In genomic region chr12:47033081-47033480, GRCh38 we compare ENCODE assay signal across 8 cellular contexts. TPM values are rescaled to one million over a fixed set of nuclear protein-coding genes. Genes with fewer than 3 reads are reported as not detected.
DNase-seq lines count a peak whose midpoint lies in the region; ATAC-seq and TF ChIP-seq lines count a peak whose summit lies in the region.

No MANE protein-coding gene starts in this region.

- no peaks in the 10 kb centered on the region for H3K36me3 Mint-ChIP-seq in HFFc6 (ENCODE audit: low read depth)
- no peaks in the 10 kb centered on the region for H3K36me3 Mint-ChIP-seq in T-helper 17 cell (ENCODE audit: low read depth)

- no peaks in the 10 kb centered on the region for H3K27me3 Mint-ChIP-seq in HFFc6 (ENCODE audit: insufficient read depth)
- peaks cover under 1% of the 10 kb centered on the region for H3K27me3 Mint-ChIP-seq in T-helper 17 cell

- H3K4me3 Mint-ChIP-seq in HFFc6 (no peak overlapping the region; the same call in 1 of the 2 replicates), T-helper 17 cell (peak overlapping the region; percentile 12)

- no peaks in the 10 kb centered on the region for H3K9me3 ChIP-seq in T-helper 17 cell (ENCODE audit: control insufficient read depth, low read length, poor library complexity, severe bottlenecking)

- H3K4me1 Mint-ChIP-seq in HFFc6 (ENCODE audit: low read depth) (peaks cover 55% of the 10 kb centered on the region), T-helper 17 cell (peaks cover 14% of the 10 kb centered on the region)

- no peak for TF ChIP-seq CTCF in HFFc6 (IDR thresholded peaks at IDR 0.05)

- H3K27ac Mint-ChIP-seq in HFFc6 (peak overlapping the region; percentile 16; the same call in 1 of the 2 replicates), T-helper 17 cell (no peak overlapping the region)

- DNase-seq in HFFc6 (no peak), T-helper 17 cell (no peak), glomerular visceral epithelial cell (ENCODE audit: extremely low spot score) (peak; percentile 27), renal cortical epithelial cell (ENCODE audit: low read depth) (peak; percentile 70), NK-92 (lab: John Stamatoyannopoulos, UW; ENCODE audit: unreplicated experiment) (no peak), NCI-H2029 (lab: John Stamatoyannopoulos, UW) (no peak)

- H3K9me3 Mint-ChIP-seq in HFFc6: no peaks in the 10 kb centered on the region

- peak; percentile 21 for ATAC-seq in T-helper 17 cell
- no peak for ATAC-seq in GM21515 (IDR thresholded peaks at IDR 0.05; ENCODE audit: unreplicated experiment)
- ATAC-seq in HG02588 (IDR thresholded peaks at IDR 0.05; ENCODE audit: unreplicated experiment): no peak

RNA-seq across cellular contexts. Expression of gene PCED1B, which starts 46.3 kb away (rescaled TPM):
- total RNA-seq in HFFc6 (2021; fragmentation: NEBNext Ultra II Directional; extraction: Animal tissue kit (Norgen Biotek cat#: 25700)): 1 to 10 TPM; 3.3 to 5.4 (median 4.9) TPM
- total RNA-seq in T-helper 17 cell (10 to 100 TPM; 48.6 to 54.2 TPM), renal cortical epithelial cell (1.6 and 3.5 TPM in 2 replicates)

RNA-seq across cellular contexts. Expression of gene AMIGO2, which starts 46.7 kb away (rescaled TPM):
- total RNA-seq in HFFc6 (2021; fragmentation: NEBNext Ultra II Directional; extraction: Animal tissue kit (Norgen Biotek cat#: 25700)): 10 to 100 TPM; 46.6 to 82.4 (median 60.7) TPM
- 1 to 10 TPM; 8.0 to 9.1 TPM for total RNA-seq in T-helper 17 cell
- total RNA-seq in renal cortical epithelial cell: 154 and 312 TPM in 2 replicates

Comparison
In these comparisons a context has a peak if more than half of its experiments do, and no peak if none do; other contexts are left out.
1. DNase-seq: peak in glomerular visceral epithelial cell (single experiment) and renal cortical epithelial cell (single experiment); none in HFFc6 (single experiment), T-helper 17 cell (0 of 3), NK-92 (single experiment) and NCI-H2029 (single experiment).
2. RNA of gene PCED1B, which starts 46.3 kb away (total RNA-seq): 48.6 to 54.2 TPM in T-helper 17 cell; 3.3 to 5.4 TPM in HFFc6 and 1.6 to 3.5 TPM in renal cortical epithelial cell; every median in the first group is over 4 times any median in the second.
3. RNA of gene AMIGO2, which starts 46.7 kb away (total RNA-seq): 154 to 312 TPM in renal cortical epithelial cell and 46.6 to 82.4 TPM in HFFc6; 8.0 to 9.1 TPM in T-helper 17 cell; every median in the first group is over 4 times any median in the second.